In the genomic region with DNA sequence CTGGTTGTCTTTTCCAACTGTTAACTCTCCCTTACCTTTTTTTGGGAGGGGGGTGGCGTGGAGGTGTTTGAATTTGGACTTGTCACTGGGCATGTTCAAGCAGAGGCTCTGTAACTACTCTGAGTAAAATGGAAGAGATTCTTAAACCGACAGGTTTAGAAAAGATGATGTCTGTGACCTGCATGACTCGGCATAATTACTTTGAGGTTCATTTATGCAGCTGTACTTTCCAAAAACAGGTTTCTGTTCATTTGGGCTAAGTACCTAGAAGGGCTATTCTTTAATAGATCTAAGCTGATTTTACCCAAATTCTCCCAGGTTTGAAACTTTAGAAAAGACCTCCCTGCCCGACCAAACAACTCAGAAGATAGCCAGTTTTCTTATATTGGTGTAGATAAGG, we compare ENCODE assay signal across 16 cellular contexts.
A peak's percentile ranks its signal among the peaks of the same experiment; 100 is the strongest.
DNase-seq lines count a peak whose midpoint lies in the region; ATAC-seq and TF ChIP-seq lines count a peak whose summit lies in the region.
"Had no signal": no experiment of that assay in that cellular context is flagged by ENCODE, and none has a peak within 500 bp of the region (broad histone marks: within the 10 kb centered on the region; RNA-seq: fewer than 3 reads in every experiment).

No MANE protein-coding gene starts in this region.

- H2AK5ac ChIP-seq in H9 (ENCODE audit: insufficient read length, low read length) (no peak overlapping the region), mesendoderm (ENCODE audit: low read length) (no peak overlapping the region)

- in situ Hi-C loops in gastrocnemius medialis (cut with MboI; ENCODE audit: low sequenced_read_pairs in 4 of 4) (no loop called here), HAP-1 (cut with MboI; ENCODE audit: low sequenced_read_pairs) (no loop called here)

- H2BK15ac ChIP-seq in H9 (ENCODE audit: low read depth, low read length) (no peak overlapping the region), mesendoderm (replicated peaks; ENCODE audit: low read depth) (no peak overlapping the region)

- no CpG with 5 or more reads among the region's 4 CpGs for WGBS in H9 (ENCODE audit: extremely low coverage, insufficient read length, low lambda C conversion rate)
- no CpG with 5 or more reads among the region's 4 CpGs for WGBS in mesendoderm (ENCODE audit: extremely low coverage, insufficient coverage, low lambda C conversion rate)

- H3K36me3 Mint-ChIP-seq in T-helper 1 cell treated with Interleukin-12 subunit alpha and Interleukin-12 subunit beta and Interleukin-4 antibody, amounts not matched to agents 30 μg/mL and 1 μg/mL, for 36 hours (ENCODE audit: low read depth), result peaks cover 28% of the 10 kb centered on the region
- H3K36me3 Mint-ChIP-seq in H9 (ENCODE audit: insufficient read depth in 1 of 3, low read depth in 3 of 3), result peaks cover under 1 to 15% (median 11%) of the 10 kb centered on the region in 3 experiments
- H3K36me3 Mint-ChIP-seq in activated naive CD4-positive, alpha-beta T cell treated with anti-CD3 and anti-CD28 coated beads, Interleukin-2, amount 50 U/mL, for 72 hours, result peaks cover 0 to 35% of the 10 kb centered on the region in 2 donors

- no peak overlapping the region for H2AFZ ChIP-seq in H9 (ENCODE audit: low read length)

- H3K27ac Mint-ChIP-seq in T-helper 1 cell treated with Interleukin-12 subunit alpha and Interleukin-12 subunit beta and Interleukin-4 antibody, amounts not matched to agents 30 μg/mL and 1 μg/mL, for 36 hours, result peak overlapping the region; percentile 27
- H3K27ac Mint-ChIP-seq in H9, result peak overlapping the region; percentile 14 to 90 (median 76); a peak in 5 of 7 replicates
- peak overlapping the region; percentile 58 to 83 for H3K27ac Mint-ChIP-seq in activated naive CD4-positive, alpha-beta T cell treated with anti-CD3 and anti-CD28 coated beads, Interleukin-2, amount 50 U/mL, for 72 hours

- no peak overlapping the region for H2BK120ac ChIP-seq in H9 (ENCODE audit: low read depth, low read length, poor library complexity, severe bottlenecking)
- peak overlapping the region; percentile 61 for H2BK120ac ChIP-seq in mesendoderm (ENCODE audit: low read depth, low read length)

- no peak overlapping the region for H2BK20ac ChIP-seq in H9 (ENCODE audit: low read depth, low read length, poor library complexity, severe bottlenecking)

- H2BK12ac ChIP-seq in H9 (ENCODE audit: insufficient read length, low read depth, low read length), result no peak overlapping the region

- no peak for ATAC-seq in activated naive CD4-positive, alpha-beta T cell treated with anti-CD3 and anti-CD28 coated beads, Interleukin-2, amount 50 U/mL, for 72 hours
- ATAC-seq in gastrocnemius medialis (no peak), GM18519 (IDR thresholded peaks at IDR 0.05; ENCODE audit: low FRiP score, unreplicated experiment) (no peak)

- H3K4me3 ChIP-seq in mesendoderm (ENCODE audit: low read length), result no peak overlapping the region
- H3K4me3 ChIP-seq in gastrocnemius medialis, result no peak overlapping the region
- no peak overlapping the region for H3K4me3 ChIP-seq in HAP-1
- H3K4me3 ChIP-seq: MG63 had no signal

- H2BK5ac ChIP-seq in H9 (ENCODE audit: insufficient read length, low read length), result no peak overlapping the region
- no peak overlapping the region for H2BK5ac ChIP-seq in mesendoderm (ENCODE audit: low read length)

- intact Hi-C loops in gastrocnemius medialis (cut with DNase I; ENCODE audit: low total_unique reads), result no loop called here

- H3K56ac ChIP-seq in H9 (ENCODE audit: insufficient read length, low read depth, low read length) (no peak overlapping the region), mesendoderm (ENCODE audit: low read length) (peak overlapping the region; percentile 35)

- peaks cover 32% of the 10 kb centered on the region; the same call in 1 of the 2 replicates for H3K79me2 ChIP-seq in H9 (ENCODE audit: insufficient read depth, low read length)
- peaks cover 41% of the 10 kb centered on the region for H3K79me2 ChIP-seq in mesendoderm (ENCODE audit: control insufficient read depth, insufficient read depth, low read length)

- H3K18ac ChIP-seq in H9 (ENCODE audit: insufficient read length, low read depth, low read length) (no peak overlapping the region), mesendoderm (ENCODE audit: low read length) (peak overlapping the region; percentile 94)

- no peak overlapping the region for H3T11ph ChIP-seq in H9 (ENCODE audit: low read length)

- H3K9me3 ChIP-seq in H9 (ENCODE audit: control insufficient read depth, low read depth, low read length), result no peaks in the 10 kb centered on the region
- no peaks in the 10 kb centered on the region for H3K9me3 ChIP-seq in gastrocnemius medialis
- no peaks in the 10 kb centered on the region for H3K9me3 ChIP-seq in HAP-1

- no peak overlapping the region for H4K5ac ChIP-seq in H9 (ENCODE audit: insufficient read length, low read depth, low read length)
- no peak overlapping the region for H4K5ac ChIP-seq in mesendoderm (ENCODE audit: low read length)

- H3K14ac ChIP-seq in H9 (ENCODE audit: insufficient read depth, low read length), result no peak overlapping the region

- H3K79me1 ChIP-seq in H9 (ENCODE audit: insufficient read depth, low read depth, low read length, poor library complexity, severe bottlenecking) (peaks cover 3% of the 10 kb centered on the region), mesendoderm (ENCODE audit: low read length) (peaks cover 6% of the 10 kb centered on the region)

- H3K27ac ChIP-seq in H9 (ENCODE audit: insufficient read length, low read depth, low read length) (no peak overlapping the region), mesendoderm (ENCODE audit: low read depth, low read length) (no peak overlapping the region), gastrocnemius medialis (peak overlapping the region in 2 of 4 donors; percentile 14 to 29)

- H4K91ac ChIP-seq in H9 (ENCODE audit: insufficient read length, low read depth, low read length), result no peak overlapping the region

- no peaks in the 10 kb centered on the region for H3K23me2 ChIP-seq in H9 (ENCODE audit: insufficient read length, low read depth, low read length, poor library complexity, severe bottlenecking)

- TF ChIP-seq CTCF in H9 (conservative IDR thresholded peaks at IDR 0.05) (no peak), gastrocnemius medialis (IDR thresholded peaks at IDR 0.05 in 4 of 5, conservative IDR thresholded peaks at IDR 0.05 in 1 of 5) (no peak)

- TF ChIP-seq POLR2A in gastrocnemius medialis (IDR thresholded peaks at IDR 0.05), result no peak

- H3K36me3 ChIP-seq in mesendoderm (ENCODE audit: control insufficient read depth, insufficient read depth, low read length) (no peaks in the 10 kb centered on the region), gastrocnemius medialis (no peaks in the 10 kb centered on the region), HAP-1 (replicated peaks) (peaks cover 4% of the 10 kb centered on the region; the same call in 1 of the 2 replicates)

- H4K20me1 ChIP-seq in H9 (ENCODE audit: control insufficient read depth, insufficient read depth, insufficient read length), result no peaks in the 10 kb centered on the region

- H3K4me1 Mint-ChIP-seq in T-helper 1 cell treated with Interleukin-12 subunit alpha and Interleukin-12 subunit beta and Interleukin-4 antibody, amounts not matched to agents 30 μg/mL and 1 μg/mL, for 36 hours (ENCODE audit: low read depth), result peaks cover 44% of the 10 kb centered on the region
- peaks cover 29 to 31% of the 10 kb centered on the region in 2 experiments for H3K4me1 Mint-ChIP-seq in H9

- H3K4ac ChIP-seq in H9 (ENCODE audit: low read depth, low read length) (no peak overlapping the region), mesendoderm (ENCODE audit: low read depth, low read length) (no peak overlapping the region)

- no peak overlapping the region for H3K4me2 ChIP-seq in H9 (ENCODE audit: insufficient read depth, insufficient read length, low read length)
- H3K4me2 ChIP-seq in mesendoderm (ENCODE audit: low read length), result no peak overlapping the region

- DNase-seq in T-helper 1 cell (no peak), H9 (no peak), mesendoderm (no peak), gastrocnemius medialis (no peak), HAP-1 (ENCODE audit: low spot score in 2 of 2) (no peak)
- no peak for DNase-seq in activated naive CD4-positive, alpha-beta T cell treated with anti-CD3 and anti-CD28 coated beads, Interleukin-2, amount 50 U/mL, for 72 hours (ENCODE audit: low spot score in 2 of 2)
- DNase-seq: 8988T; amygdala; CD8-positive, alpha-beta memory T cell; MG63; NCI-H2107; NCI-H748 treated with DMSO at 0.1 percent for 48 hours; nucleus accumbens; Right ventricle myocardium superior had no signal

- no peak overlapping the region for H4K8ac ChIP-seq in H9 (replicated peaks; ENCODE audit: insufficient read length, low read depth, low read length)
- no peak overlapping the region for H4K8ac ChIP-seq in mesendoderm (ENCODE audit: low read depth, low read length)

- H3K9ac ChIP-seq in H9 (ENCODE audit: extremely low read depth, insufficient read length, low read length) (no peak overlapping the region), mesendoderm (ENCODE audit: low read length) (no peak overlapping the region)

- H3K23ac ChIP-seq in H9 (ENCODE audit: insufficient read length, low read depth, low read length) (no peak overlapping the region), mesendoderm (ENCODE audit: low read length) (no peak overlapping the region)

- no peaks in the 10 kb centered on the region for H3K9me3 Mint-ChIP-seq in T-helper 1 cell treated with Interleukin-12 subunit alpha and Interleukin-12 subunit beta and Interleukin-4 antibody, amounts not matched to agents 30 μg/mL and 1 μg/mL, for 36 hours
- H3K9me3 Mint-ChIP-seq in H9, result no peaks in the 10 kb centered on the region
- H3K9me3 Mint-ChIP-seq in activated naive CD4-positive, alpha-beta T cell treated with anti-CD3 and anti-CD28 coated beads, Interleukin-2, amount 50 U/mL, for 72 hours, result peaks cover 0 to under 1% of the 10 kb centered on the region in 2 donors
- H3K9me3 Mint-ChIP-seq: CD8-positive, alpha-beta memory T cell had no signal

- H3K27me3 ChIP-seq in H9 (ENCODE audit: insufficient read depth, low read length), result no peaks in the 10 kb centered on the region
- no peaks in the 10 kb centered on the region for H3K27me3 ChIP-seq in mesendoderm (ENCODE audit: insufficient read depth, low read length, poor library complexity)
- H3K27me3 ChIP-seq in gastrocnemius medialis, result no peaks in the 10 kb centered on the region
- H3K27me3 ChIP-seq in HAP-1 (ENCODE audit: low read depth), result no peaks in the 10 kb centered on the region
- H3K27me3 ChIP-seq: MG63 had no signal

- H3K4me3 Mint-ChIP-seq in T-helper 1 cell treated with Interleukin-12 subunit alpha and Interleukin-12 subunit beta and Interleukin-4 antibody, amounts not matched to agents 30 μg/mL and 1 μg/mL, for 36 hours, result no peak overlapping the region
- H3K4me3 Mint-ChIP-seq in H9, result no peak overlapping the region

- peaks cover 4% of the 10 kb centered on the region; the same call in 1 of the 2 replicates for H3K4me1 ChIP-seq in H9 (ENCODE audit: insufficient read depth, low read length)
- H3K4me1 ChIP-seq in mesendoderm (ENCODE audit: control insufficient read depth, low read depth, low read length), result peaks cover 9% of the 10 kb centered on the region
- H3K4me1 ChIP-seq in gastrocnemius medialis, result peaks cover 14 to 32% of the 10 kb centered on the region in 2 donors
- peaks cover 21% of the 10 kb centered on the region for H3K4me1 ChIP-seq in HAP-1

- no peaks in the 10 kb centered on the region for H3K27me3 Mint-ChIP-seq in T-helper 1 cell treated with Interleukin-12 subunit alpha and Interleukin-12 subunit beta and Interleukin-4 antibody, amounts not matched to agents 30 μg/mL and 1 μg/mL, for 36 hours (ENCODE audit: low read depth)
- H3K27me3 Mint-ChIP-seq in H9 (ENCODE audit: low read depth), result no peaks in the 10 kb centered on the region
